1 cellular context compared by ENCODE assay signal in genomic region chr18:55202232-55202917, GRCh38.
TF ChIP-seq lines count a peak whose summit lies in the region.

No MANE protein-coding gene starts in this region.

TF ChIP-seq in K562, 482 proteins besides CTCF, POLR2A, EP300 and RAD21 (continued from another document and continues in another):
- peak; percentile 84 for TF ChIP-seq ARID1B (IDR thresholded peaks at IDR 0.05)
- no peak for TF ChIP-seq ETS2 (tag; IDR thresholded peaks at IDR 0.05; ENCODE audit: borderline replicate concordance, poor library complexity, severe bottlenecking)
- peak; percentile 56; the same call in 1 of the 2 replicates for TF ChIP-seq STAT5A (IDR thresholded peaks at IDR 0.05; ENCODE audit: borderline replicate concordance, low read length)
- TF ChIP-seq PML (IDR thresholded peaks at IDR 0.05; ENCODE audit: low read length) = 0 out of 2 replicates have a peak, but pooled peaks have one; percentile 31
- TF ChIP-seq ZNF699 (CRISPR knock-in tag; IDR thresholded peaks at IDR 0.05; ENCODE audit: insufficient replicate concordance) = no peak
- TF ChIP-seq SP1 (CRISPR knock-in tag; IDR thresholded peaks at IDR 0.05) = no peak
- no peak for TF ChIP-seq KLF10 (CRISPR knock-in tag; IDR thresholded peaks at IDR 0.05)
- TF ChIP-seq POLR2AphosphoS5 (IDR thresholded peaks at IDR 0.05; ENCODE audit: control insufficient read depth, insufficient read depth, low read depth, low read length) = peak; percentile 44; the same call in 1 of the 2 replicates
- TF ChIP-seq PKNOX1 (IDR thresholded peaks at IDR 0.05) = peak; percentile 43; the same call in 1 of the 2 replicates
- TF ChIP-seq HDAC2 (IDR thresholded peaks at IDR 0.05) = no peak
- TF ChIP-seq TRIM24 (IDR thresholded peaks at IDR 0.05) = peak in 1 of 2 experiments; percentile 61; a peak in 1 of 4 replicates
- 0 out of 2 replicates have a peak, but pooled peaks have one; percentile 36 for TF ChIP-seq CHAMP1 (IDR thresholded peaks at IDR 0.05)
- no peak for TF ChIP-seq RNF2 (IDR thresholded peaks at IDR 0.05)
- no peak for TF ChIP-seq E2F1 (CRISPR knock-in tag; IDR thresholded peaks at IDR 0.05)
- no peak for TF ChIP-seq AFF4 (CRISPR knock-in tag; IDR thresholded peaks at IDR 0.05)
- 0 out of 2 replicates have a peak, but pooled peaks have one; percentile 16 for TF ChIP-seq DMBX1 (CRISPR knock-in tag; IDR thresholded peaks at IDR 0.05; ENCODE audit: borderline replicate concordance)
- no peak for TF ChIP-seq NFATC3 (IDR thresholded peaks at IDR 0.05)
- TF ChIP-seq GATA2 (CRISPR knock-in tag; IDR thresholded peaks at IDR 0.05) = peak; percentile 41; the same call in 1 of the 2 replicates
- TF ChIP-seq ELK1 (CRISPR knock-in tag; IDR thresholded peaks at IDR 0.05) = no peak
- peak; percentile 48; the same call in 1 of the 2 replicates for TF ChIP-seq EHMT2 (IDR thresholded peaks at IDR 0.05)
- peak; percentile 55; the same call in 1 of the 2 replicates for TF ChIP-seq LCOR (CRISPR knock-in tag; IDR thresholded peaks at IDR 0.05)
- TF ChIP-seq RCOR1 (IDR thresholded peaks at IDR 0.05; ENCODE audit: borderline replicate concordance in 1 of 2, low read depth in 2 of 2, low read length in 2 of 2) = peak in 1 of 2 experiments; percentile 60; a peak in 1 of 4 replicates
- peak; percentile 36 for TF ChIP-seq MEIS2 (IDR thresholded peaks at IDR 0.05; ENCODE audit: partially characterized antibody)
- TF ChIP-seq RERE (CRISPR knock-in tag; IDR thresholded peaks at IDR 0.05; ENCODE audit: borderline replicate concordance) = no peak
- peak; percentile 23; the same call in 1 of the 2 replicates for TF ChIP-seq CTBP1 (IDR thresholded peaks at IDR 0.05; ENCODE audit: borderline replicate concordance)
- TF ChIP-seq ESRRA (IDR thresholded peaks at IDR 0.05; ENCODE audit: borderline replicate concordance, low read depth) = no peak
- no peak for TF ChIP-seq NONO (IDR thresholded peaks at IDR 0.05; ENCODE audit: low read depth in 2 of 2, low read length in 1 of 2)
- no peak for TF ChIP-seq ARID4B (CRISPR knock-in tag; IDR thresholded peaks at IDR 0.05)
- TF ChIP-seq ZBTB49 (CRISPR knock-in tag; IDR thresholded peaks at IDR 0.05; ENCODE audit: borderline replicate concordance) = no peak
- no peak for TF ChIP-seq ZNF239 (CRISPR knock-in tag; IDR thresholded peaks at IDR 0.05)
- no peak for TF ChIP-seq PHTF2 (CRISPR knock-in tag; IDR thresholded peaks at IDR 0.05)
- TF ChIP-seq MBD2 (IDR thresholded peaks at IDR 0.05; ENCODE audit: borderline replicate concordance, low read depth) = no peak
- peak; percentile 70 for TF ChIP-seq DPF2 (IDR thresholded peaks at IDR 0.05)
- TF ChIP-seq NR2C2 (CRISPR knock-in tag; IDR thresholded peaks at IDR 0.05) = no peak
- 0 out of 2 replicates have a peak, but pooled peaks have one; percentile 22 for TF ChIP-seq NR2C2 (tag; IDR thresholded peaks at IDR 0.05)
